Comparison of ENCODE assay signal across 1 cellular context in the genomic region with DNA sequence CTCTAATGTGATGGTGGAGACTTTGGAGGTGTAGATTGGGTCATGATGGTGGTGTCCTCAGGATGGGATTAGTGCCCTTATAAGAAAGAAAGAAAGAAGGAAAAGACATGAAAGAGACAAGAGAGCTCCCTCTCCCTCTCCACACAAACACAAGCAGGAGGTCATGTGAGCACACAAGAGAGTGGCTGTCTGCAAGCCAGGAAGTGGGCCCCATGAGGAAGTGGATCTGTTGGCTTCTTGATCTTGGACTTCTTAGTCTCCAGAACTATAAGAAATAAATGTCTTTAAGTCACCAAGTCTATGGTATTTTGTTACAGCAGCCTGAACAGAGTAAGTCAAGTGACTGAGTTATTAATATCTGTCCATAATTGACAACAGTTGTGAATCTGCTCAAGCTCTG.
TF ChIP-seq lines count a peak whose summit lies in the region.

No MANE protein-coding gene starts in this region.

TF ChIP-seq in GM23338, 12 proteins besides CTCF, POLR2A, EP300 and RAD21 (continued from another document):
- TF ChIP-seq, protein P1, sequence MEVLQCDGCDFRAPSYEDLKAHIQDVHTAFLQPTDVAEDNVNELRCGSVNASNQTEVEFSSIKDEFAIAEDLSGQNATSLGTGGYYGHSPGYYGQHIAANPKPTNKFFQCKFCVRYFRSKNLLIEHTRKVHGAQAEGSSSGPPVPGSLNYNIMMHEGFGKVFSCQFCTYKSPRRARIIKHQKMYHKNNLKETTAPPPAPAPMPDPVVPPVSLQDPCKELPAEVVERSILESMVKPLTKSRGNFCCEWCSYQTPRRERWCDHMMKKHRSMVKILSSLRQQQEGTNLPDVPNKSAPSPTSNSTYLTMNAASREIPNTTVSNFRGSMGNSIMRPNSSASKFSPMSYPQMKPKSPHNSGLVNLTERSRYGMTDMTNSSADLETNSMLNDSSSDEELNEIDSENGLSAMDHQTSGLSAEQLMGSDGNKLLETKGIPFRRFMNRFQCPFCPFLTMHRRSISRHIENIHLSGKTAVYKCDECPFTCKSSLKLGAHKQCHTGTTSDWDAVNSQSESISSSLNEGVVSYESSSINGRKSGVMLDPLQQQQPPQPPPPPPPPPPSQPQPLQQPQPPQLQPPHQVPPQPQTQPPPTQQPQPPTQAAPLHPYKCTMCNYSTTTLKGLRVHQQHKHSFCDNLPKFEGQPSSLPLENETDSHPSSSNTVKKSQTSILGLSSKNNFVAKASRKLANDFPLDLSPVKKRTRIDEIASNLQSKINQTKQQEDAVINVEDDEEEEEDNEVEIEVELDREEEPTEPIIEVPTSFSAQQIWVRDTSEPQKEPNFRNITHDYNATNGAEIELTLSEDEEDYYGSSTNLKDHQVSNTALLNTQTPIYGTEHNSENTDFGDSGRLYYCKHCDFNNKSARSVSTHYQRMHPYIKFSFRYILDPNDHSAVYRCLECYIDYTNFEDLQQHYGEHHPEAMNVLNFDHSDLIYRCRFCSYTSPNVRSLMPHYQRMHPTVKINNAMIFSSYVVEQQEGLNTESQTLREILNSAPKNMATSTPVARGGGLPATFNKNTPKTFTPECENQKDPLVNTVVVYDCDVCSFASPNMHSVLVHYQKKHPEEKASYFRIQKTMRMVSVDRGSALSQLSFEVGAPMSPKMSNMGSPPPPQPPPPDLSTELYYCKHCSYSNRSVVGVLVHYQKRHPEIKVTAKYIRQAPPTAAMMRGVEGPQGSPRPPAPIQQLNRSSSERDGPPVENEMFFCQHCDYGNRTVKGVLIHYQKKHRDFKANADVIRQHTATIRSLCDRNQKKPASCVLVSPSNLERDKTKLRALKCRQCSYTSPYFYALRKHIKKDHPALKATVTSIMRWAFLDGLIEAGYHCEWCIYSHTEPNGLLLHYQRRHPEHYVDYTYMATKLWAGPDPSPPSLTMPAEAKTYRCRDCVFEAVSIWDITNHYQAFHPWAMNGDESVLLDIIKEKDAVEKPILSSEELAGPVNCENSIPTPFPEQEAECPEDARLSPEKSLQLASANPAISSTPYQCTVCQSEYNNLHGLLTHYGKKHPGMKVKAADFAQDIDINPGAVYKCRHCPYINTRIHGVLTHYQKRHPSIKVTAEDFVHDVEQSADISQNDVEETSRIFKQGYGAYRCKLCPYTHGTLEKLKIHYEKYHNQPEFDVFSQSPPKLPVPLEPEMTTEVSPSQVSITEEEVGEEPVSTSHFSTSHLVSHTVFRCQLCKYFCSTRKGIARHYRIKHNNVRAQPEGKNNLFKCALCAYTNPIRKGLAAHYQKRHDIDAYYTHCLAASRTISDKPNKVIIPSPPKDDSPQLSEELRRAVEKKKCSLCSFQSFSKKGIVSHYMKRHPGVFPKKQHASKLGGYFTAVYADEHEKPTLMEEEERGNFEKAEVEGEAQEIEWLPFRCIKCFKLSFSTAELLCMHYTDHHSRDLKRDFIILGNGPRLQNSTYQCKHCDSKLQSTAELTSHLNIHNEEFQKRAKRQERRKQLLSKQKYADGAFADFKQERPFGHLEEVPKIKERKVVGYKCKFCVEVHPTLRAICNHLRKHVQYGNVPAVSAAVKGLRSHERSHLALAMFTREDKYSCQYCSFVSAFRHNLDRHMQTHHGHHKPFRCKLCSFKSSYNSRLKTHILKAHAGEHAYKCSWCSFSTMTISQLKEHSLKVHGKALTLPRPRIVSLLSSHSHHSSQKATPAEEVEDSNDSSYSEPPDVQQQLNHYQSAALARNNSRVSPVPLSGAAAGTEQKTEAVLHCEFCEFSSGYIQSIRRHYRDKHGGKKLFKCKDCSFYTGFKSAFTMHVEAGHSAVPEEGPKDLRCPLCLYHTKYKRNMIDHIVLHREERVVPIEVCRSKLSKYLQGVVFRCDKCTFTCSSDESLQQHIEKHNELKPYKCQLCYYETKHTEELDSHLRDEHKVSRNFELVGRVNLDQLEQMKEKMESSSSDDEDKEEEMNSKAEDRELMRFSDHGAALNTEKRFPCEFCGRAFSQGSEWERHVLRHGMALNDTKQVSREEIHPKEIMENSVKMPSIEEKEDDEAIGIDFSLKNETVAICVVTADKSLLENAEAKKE (CRISPR knock-in tag; IDR thresholded peaks at IDR 0.05): no peak
- no peak for TF ChIP-seq EZH2phosphoT487 (IDR thresholded peaks at IDR 0.05; ENCODE audit: unreplicated experiment)
